Comparison of ENCODE assay signal across 29 cellular contexts in the genomic region with DNA sequence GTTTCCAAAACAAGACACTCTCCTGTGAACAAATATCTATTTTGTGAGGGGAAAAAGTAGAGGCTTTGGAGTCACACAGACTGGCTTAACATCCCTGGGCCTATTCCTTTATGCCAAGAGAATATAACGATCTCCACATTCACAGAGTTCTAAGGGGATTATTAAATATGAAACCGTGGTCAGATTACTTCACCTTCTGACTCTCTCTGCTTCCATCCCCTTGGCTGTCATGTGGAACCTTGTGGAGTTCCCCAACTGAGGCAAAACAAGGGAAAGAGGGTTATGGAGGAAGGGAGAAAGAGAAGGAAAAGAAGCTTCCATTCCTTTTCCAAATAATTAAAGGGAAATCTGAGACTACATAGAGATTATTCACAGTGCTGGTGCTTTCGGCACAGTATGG. TPM values are rescaled to one million over a fixed set of nuclear protein-coding genes. Genes with fewer than 3 reads are reported as not detected.
DNase-seq lines count a peak whose midpoint lies in the region; ATAC-seq, FAIRE-seq and TF ChIP-seq lines count a peak whose summit lies in the region.
"Had no signal": no experiment of that assay in that cellular context is flagged by ENCODE, and none has a peak within 500 bp of the region (broad histone marks: within the 10 kb centered on the region; RNA-seq: fewer than 3 reads in every experiment).

No MANE protein-coding gene starts in this region.

- H3K79me2 ChIP-seq in GM12878 (ENCODE audit: control insufficient read depth, insufficient read depth, low read length): no peaks in the 10 kb centered on the region

- RAD21 ChIA-PET in GM12878 (lab: Charles Lee; ENCODE audit: unreplicated experiment): no interaction called here

- in situ Hi-C loops in GM12878 (cut with MboI): no loop called here

- H3K4me1 ChIP-seq in HUES64 (ENCODE audit: insufficient read depth, low read length): peaks cover 20% of the 10 kb centered on the region
- H3K4me1 ChIP-seq in GM12878 (ENCODE audit: control insufficient read depth, insufficient read depth, low read length): no peaks in the 10 kb centered on the region
- H3K4me1 ChIP-seq: BLaER1, SJSA1 had no signal

- no peak for DNase-seq in activated naive CD4-positive, alpha-beta T cell treated with anti-CD3 and anti-CD28 coated beads, Interleukin-2, amount 50 U/mL, for 72 hours (ENCODE audit: low spot score in 2 of 2)
- no peak for DNase-seq in activated naive CD4-positive, alpha-beta T cell treated with Interleukin-2 at 50 U/mL for 16 hours
- DNase-seq in GM12878 (ENCODE audit: low read depth, low spot score) (no peak), HPDE6-E6E7 (ENCODE audit: extremely low spot score) (no peak), COR-L47 (lab: John Stamatoyannopoulos, UW) (no peak)
- no peak for DNase-seq in stimulated activated naive CD8-positive, alpha-beta T cell treated with anti-CD3 and anti-CD28 coated beads, Interleukin-15, Interleukin-2, amounts not matched to agents 100 U/mL and 50 U/mL, for 24 hours
- DNase-seq: CD4-positive, CD25-positive, alpha-beta regulatory T cell; NCI-H1092; NCI-H1417 treated with DMSO at 0.1 percent for 48 hours; NCI-H1694 treated with DMSO at 0.1 percent for 48 hours; NCI-H2081; NCI-H2171 treated with DMSO at 0.1 percent for 48 hours; NCI-H446; NCI-H524 treated with DMSO at 0.1 percent for 48 hours; NCI-H774; PC-3 had no signal

- no peak overlapping the region for H3K27ac Mint-ChIP-seq in activated naive CD4-positive, alpha-beta T cell treated with anti-CD3 and anti-CD28 coated beads, Interleukin-2, amount 50 U/mL, for 72 hours
- H3K27ac Mint-ChIP-seq: CD4-positive, CD25-positive, alpha-beta regulatory T cell; IgD-negative memory B cell had no signal

- H3K9me3 ChIP-seq in HUES64 (ENCODE audit: insufficient read depth, low read depth, low read length): no peaks in the 10 kb centered on the region; the same call in 1 of the 2 replicates
- H3K9me3 ChIP-seq in GM12878 (replicated peaks; ENCODE audit: control insufficient read depth, insufficient read depth, low read length): peaks cover 2% of the 10 kb centered on the region; the same call in 1 of the 3 replicates

- FAIRE-seq in GM12878 (lab: Jason Lieb, UNC): no peak
- FAIRE-seq: A204.1, D721Med had no signal

- H4K20me1 ChIP-seq in GM12878 (ENCODE audit: control insufficient read depth, insufficient read depth): no peaks in the 10 kb centered on the region
- H4K20me1 ChIP-seq: BLaER1 had no signal

- H3K4me2 ChIP-seq in GM12878 (ENCODE audit: control insufficient read depth, insufficient read depth): no peak overlapping the region
- H3K4me2 ChIP-seq: BLaER1 had no signal

- TF ChIP-seq CTCF in GM12878 (IDR thresholded peaks at IDR 0.05 in 2 of 3, conservative IDR thresholded peaks at IDR 0.05 in 1 of 3; ENCODE audit: control insufficient read depth in 2 of 3, extremely low read depth in 1 of 3, insufficient read depth in 1 of 3, low read depth in 3 of 3, low read length in 3 of 3): no peak

- TF ChIP-seq RAD21 in GM12878 (IDR thresholded peaks at IDR 0.05; ENCODE audit: insufficient read depth, low read depth, low read length): no peak

- TF ChIP-seq EP300 in GM12878 (IDR thresholded peaks at IDR 0.05; ENCODE audit: borderline replicate concordance in 1 of 2, control insufficient read depth in 1 of 2, low read depth in 2 of 2, low read length in 2 of 2): no peak

- peak; percentile 69 to 81 for ATAC-seq in activated naive CD4-positive, alpha-beta T cell treated with anti-CD3 and anti-CD28 coated beads, Interleukin-2, amount 50 U/mL, for 72 hours
- ATAC-seq in GM12878: peak; percentile 66
- ATAC-seq in stimulated activated naive CD8-positive, alpha-beta T cell treated with anti-CD3 and anti-CD28 coated beads, Interleukin-15, Interleukin-2, amounts not matched to agents 100 U/mL and 50 U/mL, for 24 hours: peak; percentile 32
- ATAC-seq in GM19397 (IDR thresholded peaks at IDR 0.05; ENCODE audit: unreplicated experiment): no peak
- ATAC-seq: Right ventricle myocardium inferior had no signal

- H3K36me3 Mint-ChIP-seq in activated naive CD4-positive, alpha-beta T cell treated with anti-CD3 and anti-CD28 coated beads, Interleukin-2, amount 50 U/mL, for 72 hours: peaks cover 12 to 18% of the 10 kb centered on the region in 2 donors
- H3K36me3 Mint-ChIP-seq: CD4-positive, CD25-positive, alpha-beta regulatory T cell had no signal

- POLR2A ChIA-PET in GM12878 (lab: Charles Lee): no interaction called here

- H3K36me3 ChIP-seq in HUES64 (ENCODE audit: insufficient read depth, low read length): peaks cover 45% of the 10 kb centered on the region
- no peaks in the 10 kb centered on the region for H3K36me3 ChIP-seq in GM12878 (ENCODE audit: control insufficient read depth in 2 of 2, insufficient read depth in 2 of 2, low read length in 1 of 2)
- H3K36me3 ChIP-seq: SJSA1 had no signal

- peaks cover 6 to 13% of the 10 kb centered on the region in 2 donors for H3K9me3 Mint-ChIP-seq in activated naive CD4-positive, alpha-beta T cell treated with anti-CD3 and anti-CD28 coated beads, Interleukin-2, amount 50 U/mL, for 72 hours

- no peak for TF ChIP-seq POLR2A in GM12878 (IDR thresholded peaks at IDR 0.05; ENCODE audit: low read depth, low read length)

- intact Hi-C loops in GM12878 (cut with micrococcal nuclease; ENCODE audit: unreplicated experiment): no loop called here

- no TSS peak for BruUV-seq in GM12878 (replicated peaks; lab: Mats Ljungman, UMichigan)

- 100% methylated on average over 1 of the region's 3 CpGs for WGBS in HUES64
- WGBS in GM12878 (ENCODE audit: insufficient coverage, insufficient replicate concordance, low lambda C conversion rate, missing lambda C conversion rate): 29% methylated on average over 3 of the region's 3 CpGs

- CTCF ChIA-PET in GM12878 (lab: Yijun Ruan, JAX): interaction anchor here (1.5 kb wide), 1 partner anchor 32 kb away, joined by 4 read pairs; no protein-coding TSS in a partner anchor

- H3K27ac ChIP-seq in HUES64 (ENCODE audit: low read depth, low read length) (peak overlapping the region; percentile 50; the same call in 1 of the 2 replicates), GM12878 (ENCODE audit: control insufficient read depth, insufficient read depth) (no peak overlapping the region)
- H3K27ac ChIP-seq: BLaER1, SJSA1 had no signal

- H3K9ac ChIP-seq in HUES64 (ENCODE audit: low read depth, low read length) (no peak overlapping the region), GM12878 (ENCODE audit: control insufficient read depth, insufficient read depth, low read length) (no peak overlapping the region)
- H3K9ac ChIP-seq: BLaER1 had no signal

- H3K4me3 ChIP-seq in HUES64 (ENCODE audit: low read length): no peak overlapping the region
- H3K4me3 ChIP-seq in GM12878: no peak overlapping the region
- H3K4me3 ChIP-seq: BLaER1, SJSA1 had no signal

- no peak overlapping the region for H2AFZ ChIP-seq in GM12878 (ENCODE audit: control insufficient read depth, low read depth, low read length)

- SMC1A ChIA-PET in GM12878 (lab: Charles Lee; ENCODE audit: uncharacterized antibody, unreplicated experiment): no interaction called here

- H3K27me3 ChIP-seq in HUES64 (ENCODE audit: insufficient read depth, low read length) (no peaks in the 10 kb centered on the region), GM12878 (replicated peaks in 1 of 2; ENCODE audit: control insufficient read depth in 2 of 2, insufficient read depth in 2 of 2, low read length in 1 of 2) (no peaks in the 10 kb centered on the region)
- H3K27me3 ChIP-seq: BLaER1, SJSA1 had no signal

RNA-seq across cellular contexts. Expression of gene ATP6V0A4, which starts 55.5 kb away (rescaled TPM):
- under 1 TPM in 1 of 2 donors, not detected in 1; 0.33 TPM for total RNA-seq in activated naive CD4-positive, alpha-beta T cell treated with anti-CD3 and anti-CD28 coated beads, Interleukin-2, amount 50 U/mL, for 72 hours
- 0.25 TPM for polyA plus RNA-seq in HUES64 (2013, experiment 1 of 2)
- 0.38 TPM for polyA plus RNA-seq in HUES64 (2013, experiment 2 of 2)
- total RNA-seq in GM12878 (2013; cell fraction: nucleolus; rRNA removed): not detected in 2 replicates
- not detected in 2 replicates for total RNA-seq in GM12878 (2014; rRNA removed)
- total RNA-seq in GM12878 (2014; rRNA removed; fragmentation: Illumina TruSeq; extraction: Trizol): not detected in 2 replicates
- not detected in 2 replicates for total RNA-seq in GM12878 (2021)
- not detected for polyA plus RNA-seq in GM12878 (2011; ENCODE audit: low read depth)
- not detected in 2 replicates for polyA plus RNA-seq in GM12878 (2011; rRNA removed)
- not detected in 2 replicates for polyA plus RNA-seq in GM12878 (2011; cell fraction: cytosol; rRNA removed)
- polyA plus RNA-seq in GM12878 (2011; cell fraction: nucleus; rRNA removed): not detected in 2 replicates
- polyA plus RNA-seq in GM12878 (2012): not detected in 2 replicates
- not detected in 2 replicates for polyA plus RNA-seq in GM12878 (2014; fragmentation: Illumina TruSeq; extraction: Trizol)
- polyA plus RNA-seq in GM12878 (2014; fragmentation: Nextera tagmentation; extraction: Ambion mirVana): not detected
- not detected in 2 replicates for polyA plus RNA-seq in GM12878 (2014; rRNA removed)
- not detected for polyA plus RNA-seq in GM12878 (2016; fragmentation: Nextera tagmentation; extraction: Ambion mirVana)
- polyA minus RNA-seq in GM12878 (2011; rRNA and poly(A)+ RNA removed): not detected in 2 replicates
- polyA minus RNA-seq in GM12878 (2011; cell fraction: cytosol; rRNA and poly(A)+ RNA removed): not detected in 2 replicates
- polyA minus RNA-seq in GM12878 (2011; cell fraction: nucleus; rRNA and poly(A)+ RNA removed): not detected in 2 replicates
- total RNA-seq: CD4-positive, CD25-positive, alpha-beta regulatory T cell; G401; Right ventricle myocardium inferior; RPMI7951 had no signal
- polyA plus RNA-seq: AG04450; CD4-positive, CD25-positive, alpha-beta regulatory T cell; IgD-negative memory B cell had no signal

RNA-seq across cellular contexts. Expression of gene TMEM213, which starts 55.7 kb away (rescaled TPM):
- under 1 TPM in 1 of 2 donors, not detected in 1; 0.18 TPM for total RNA-seq in activated naive CD4-positive, alpha-beta T cell treated with anti-CD3 and anti-CD28 coated beads, Interleukin-2, amount 50 U/mL, for 72 hours
- polyA plus RNA-seq in HUES64 (2013, experiment 1 of 2): 0.05 TPM
- polyA plus RNA-seq in HUES64 (2013, experiment 2 of 2): not detected
- not detected in 2 replicates for total RNA-seq in GM12878 (2013; cell fraction: nucleolus; rRNA removed)
- total RNA-seq in GM12878 (2014; rRNA removed): not detected in 2 replicates
- total RNA-seq in GM12878 (2014; rRNA removed; fragmentation: Illumina TruSeq; extraction: Trizol): not detected in 2 replicates
- not detected in 2 replicates for total RNA-seq in GM12878 (2021)
- not detected for polyA plus RNA-seq in GM12878 (2011; ENCODE audit: low read depth)
- not detected in 2 replicates for polyA plus RNA-seq in GM12878 (2011; rRNA removed)
- polyA plus RNA-seq in GM12878 (2011; cell fraction: cytosol; rRNA removed): 0.01 TPM in 1 of 2 replicates, not detected in the other
- polyA plus RNA-seq in GM12878 (2011; cell fraction: nucleus; rRNA removed): not detected in 2 replicates
- not detected in 2 replicates for polyA plus RNA-seq in GM12878 (2012)
- polyA plus RNA-seq in GM12878 (2014; fragmentation: Illumina TruSeq; extraction: Trizol): not detected in 2 replicates
- not detected for polyA plus RNA-seq in GM12878 (2014; fragmentation: Nextera tagmentation; extraction: Ambion mirVana)
- not detected in 2 replicates for polyA plus RNA-seq in GM12878 (2014; rRNA removed)
- polyA plus RNA-seq in GM12878 (2016; fragmentation: Nextera tagmentation; extraction: Ambion mirVana): not detected
- polyA minus RNA-seq in GM12878 (2011; rRNA and poly(A)+ RNA removed): not detected in 2 replicates
- not detected in 2 replicates for polyA minus RNA-seq in GM12878 (2011; cell fraction: cytosol; rRNA and poly(A)+ RNA removed)
- not detected in 2 replicates for polyA minus RNA-seq in GM12878 (2011; cell fraction: nucleus; rRNA and poly(A)+ RNA removed)
- total RNA-seq: CD4-positive, CD25-positive, alpha-beta regulatory T cell; Daoy; G401; H7; PC-3; Right ventricle myocardium inferior; RPMI7951; SJSA1 had no signal
- polyA plus RNA-seq: AG04450, IgD-negative memory B cell had no signal
